Comparison of ENCODE assay signal across 25 cellular contexts in genomic region chr4:54330896-54331295, GRCh38.
DNase-seq lines count a peak whose midpoint lies in the region; ATAC-seq, FAIRE-seq and TF ChIP-seq lines count a peak whose summit lies in the region.
"Had no signal": no experiment of that assay in that cellular context is flagged by ENCODE, and none has a peak within 500 bp of the region (broad histone marks: within the 10 kb centered on the region; RNA-seq: fewer than 3 reads in every experiment).

No MANE protein-coding gene starts in this region.

- TF ChIP-seq CTCF in HepG2 (CRISPR knock-in tag; IDR thresholded peaks at IDR 0.05) (no peak), right lobe of liver (IDR thresholded peaks at IDR 0.05) (no peak), K562 (IDR thresholded peaks at IDR 0.05 in 2 of 3, conservative IDR thresholded peaks at IDR 0.05 in 1 of 3; ENCODE audit: insufficient read depth in 2 of 3, low read depth in 1 of 3, low read length in 3 of 3) (no peak)

- WGBS in HepG2 (ENCODE audit: low lambda C conversion rate) = 11% methylated on average over 3 of the region's 3 CpGs
- 58% methylated on average over 3 of the region's 3 CpGs for WGBS in right lobe of liver (ENCODE audit: insufficient coverage, low coverage, low lambda C conversion rate, missing lambda C conversion rate)
- WGBS in K562 (ENCODE audit: insufficient coverage, low coverage, missing lambda C conversion rate) = 0% methylated on average over 3 of the region's 3 CpGs

- H3K9me1 ChIP-seq in K562 (ENCODE audit: control insufficient read depth, insufficient read depth, low read length) = no peaks in the 10 kb centered on the region

- no peak for FAIRE-seq in HepG2 (lab: Jason Lieb, UNC)
- no peak for FAIRE-seq in K562 (lab: Jason Lieb, UNC)
- FAIRE-seq: GM12878, GM12892, GM18507 had no signal

- ATAC-seq in HepG2 (no peak), right lobe of liver (no peak), K562 (no peak)
- no peak for ATAC-seq in activated T-cell treated with anti-CD3 and anti-CD28 coated beads, Interleukin-2, amount 50 U/mL, for 4 hours
- ATAC-seq: GM12878 had no signal

- H3K27ac ChIP-seq in HepG2 (ENCODE audit: extremely low read length, insufficient read depth, low read length) (no peak overlapping the region), right lobe of liver (no peak overlapping the region), K562 (ENCODE audit: extremely low read depth, low read depth, low read length) (no peak overlapping the region)
- H3K27ac ChIP-seq: 22Rv1, BLaER1 had no signal

- TF ChIP-seq EP300 in HepG2 (IDR thresholded peaks at IDR 0.05; ENCODE audit: low read depth in 2 of 2, low read length in 2 of 2) (no peak), HepG2 (CRISPR knock-in tag; IDR thresholded peaks at IDR 0.05; ENCODE audit: borderline replicate concordance) (no peak), K562 (IDR thresholded peaks at IDR 0.05; ENCODE audit: low read length) (no peak)

- DNase-seq in HepG2 (ENCODE audit: low spot score) (no peak), right lobe of liver (no peak), K562 (ENCODE audit: extremely low read depth in 1 of 4, low spot score in 3 of 4) (no peak), kidney tubule cell (ENCODE audit: low spot score) (no peak)
- DNase-seq in activated T-cell treated with anti-CD3 and anti-CD28 coated beads, Interleukin-2, amount 50 U/mL, for 4 hours = no peak
- DNase-seq: ACHN; BE2C; C1 segment of cervical spinal cord; CD4-positive, alpha-beta memory T cell; CD4-positive, CD25-positive, alpha-beta regulatory T cell; CD8-positive, alpha-beta memory T cell; COR-L47; DMS 273 treated with DMSO at 0.1 percent for 48 hours; DMS153; DMS53; DMS79; DND-41; EL; GDM1 had no signal

- no peaks in the 10 kb centered on the region for H3K4me1 ChIP-seq in HepG2 (ENCODE audit: insufficient read depth, low read length)
- no peaks in the 10 kb centered on the region for H3K4me1 ChIP-seq in right lobe of liver
- no peaks in the 10 kb centered on the region for H3K4me1 ChIP-seq in K562 (replicated peaks in 1 of 2; ENCODE audit: control insufficient read depth in 2 of 2, insufficient read depth in 2 of 2, low read length in 2 of 2)
- H3K4me1 ChIP-seq: BE2C, BLaER1 had no signal

- H3K79me2 ChIP-seq in HepG2 (ENCODE audit: insufficient read depth, low read length) = no peaks in the 10 kb centered on the region
- no peaks in the 10 kb centered on the region for H3K79me2 ChIP-seq in K562 (ENCODE audit: control insufficient read depth, insufficient read depth, low read length)

- no peaks in the 10 kb centered on the region for H3K4me1 Mint-ChIP-seq in activated T-cell treated with anti-CD3 and anti-CD28 coated beads, Interleukin-2, amount 50 U/mL, for 4 hours (ENCODE audit: low read depth)
- H3K4me1 Mint-ChIP-seq: CD4-positive, alpha-beta memory T cell; CD4-positive, CD25-positive, alpha-beta regulatory T cell; CD8-positive, alpha-beta memory T cell had no signal

- H3K36me3 Mint-ChIP-seq in activated T-cell treated with anti-CD3 and anti-CD28 coated beads, Interleukin-2, amount 50 U/mL, for 4 hours (ENCODE audit: insufficient read depth) = no peaks in the 10 kb centered on the region
- H3K36me3 Mint-ChIP-seq: CD14-positive monocyte; CD4-positive, alpha-beta memory T cell; CD4-positive, CD25-positive, alpha-beta regulatory T cell; CD8-positive, alpha-beta memory T cell had no signal

- TF ChIP-seq RAD21 in HepG2 (CRISPR knock-in tag; IDR thresholded peaks at IDR 0.05) (no peak), K562 (CRISPR knock-in tag; conservative IDR thresholded peaks at IDR 0.05 in 1 of 2, IDR thresholded peaks at IDR 0.05 in 1 of 2) (no peak)

- POLR2A ChIA-PET in HepG2 (lab: Yijun Ruan, JAX) = no interaction called here
- POLR2A ChIA-PET in K562 (lab: Yijun Ruan, JAX) = no interaction called here

- H4K20me1 ChIP-seq in HepG2 (ENCODE audit: insufficient read depth, low read length) (no peaks in the 10 kb centered on the region), K562 (replicated peaks; ENCODE audit: control insufficient read depth, insufficient read depth, low read length) (no peaks in the 10 kb centered on the region)
- H4K20me1 ChIP-seq: BLaER1 had no signal

- H3K9me3 ChIP-seq in HepG2 (ENCODE audit: low read length) (no peaks in the 10 kb centered on the region), right lobe of liver (no peaks in the 10 kb centered on the region), K562 (replicated peaks; ENCODE audit: control insufficient read depth, insufficient read depth, low read depth, low read length) (no peaks in the 10 kb centered on the region)
- H3K9me3 ChIP-seq: BE2C had no signal

- intact Hi-C loops in HepG2 (cut with micrococcal nuclease; ENCODE audit: unreplicated experiment) = no loop called here
- intact Hi-C loops in right lobe of liver (cut with DNase I) = no loop called here
- intact Hi-C loops in K562 (cut with micrococcal nuclease) = no loop called here

- H3K9ac ChIP-seq in HepG2 (ENCODE audit: insufficient read depth, low read depth, low read length) (no peak overlapping the region), K562 (ENCODE audit: insufficient read depth in 1 of 2, low read depth in 2 of 2, low read length in 2 of 2) (no peak overlapping the region)
- H3K9ac ChIP-seq: BLaER1 had no signal

- H3K4me2 ChIP-seq in HepG2 (ENCODE audit: low read depth, low read length) (no peak overlapping the region), K562 (ENCODE audit: insufficient read depth, low read length) (no peak overlapping the region)
- H3K4me2 ChIP-seq: BLaER1 had no signal

- CTCF ChIA-PET in HepG2 (lab: Yijun Ruan, JAX; ENCODE audit: low intra/inter-chr PET ratio, low total read pairs) = no interaction called here
- CTCF ChIA-PET in K562 (lab: Yijun Ruan, JAX; ENCODE audit: low intra/inter-chr PET ratio) = no interaction called here

- BruUV-seq in HepG2 (replicated peaks; lab: Mats Ljungman, UMichigan) (no TSS peak), K562 (replicated peaks; lab: Mats Ljungman, UMichigan) (no TSS peak)

- H3K27me3 ChIP-seq in HepG2 (ENCODE audit: control insufficient read depth in 1 of 2, insufficient read depth in 2 of 2, low read length in 2 of 2) = no peaks in the 10 kb centered on the region
- H3K27me3 ChIP-seq in right lobe of liver = no peaks in the 10 kb centered on the region
- no peaks in the 10 kb centered on the region; a peak in 1 of 5 replicates for H3K27me3 ChIP-seq in K562 (ENCODE audit: control insufficient read depth in 2 of 2, insufficient read depth in 2 of 2, low read length in 2 of 2)
- H3K27me3 ChIP-seq: BE2C, BLaER1 had no signal

- in situ Hi-C loops in HepG2 (cut with HindIII; ENCODE audit: extremely low pct_ligation_motif_present, low pct_unique_long_range_greater_than_20kb) (no loop called here), K562 (cut with MboI) (no loop called here)

- H3K4me3 ChIP-seq in HepG2 (replicated peaks in 1 of 3; ENCODE audit: insufficient read depth in 1 of 3, low read depth in 2 of 3, low read length in 3 of 3) = no peak overlapping the region
- H3K4me3 ChIP-seq in right lobe of liver = no peak overlapping the region
- H3K4me3 ChIP-seq in K562 = no peak overlapping the region
- H3K4me3 ChIP-seq: BLaER1, GM12878 had no signal

- H2AFZ ChIP-seq in HepG2 (ENCODE audit: low read length) (no peak overlapping the region), K562 (ENCODE audit: low read depth, low read length) (no peak overlapping the region)

- H3K36me3 ChIP-seq in HepG2 (replicated peaks in 1 of 2; ENCODE audit: control insufficient read depth in 1 of 2, insufficient read depth in 2 of 2, low read length in 2 of 2) (no peaks in the 10 kb centered on the region), right lobe of liver (no peaks in the 10 kb centered on the region), K562 (ENCODE audit: control insufficient read depth, insufficient read depth, low read length) (no peaks in the 10 kb centered on the region)
- H3K36me3 ChIP-seq: BE2C, BLaER1 had no signal

- H3K9me3 Mint-ChIP-seq in activated T-cell treated with anti-CD3 and anti-CD28 coated beads, Interleukin-2, amount 50 U/mL, for 4 hours = no peaks in the 10 kb centered on the region

- no peak overlapping the region for H3K4me3 Mint-ChIP-seq in activated T-cell treated with anti-CD3 and anti-CD28 coated beads, Interleukin-2, amount 50 U/mL, for 4 hours
- H3K4me3 Mint-ChIP-seq: CD14-positive monocyte; CD4-positive, alpha-beta memory T cell; CD4-positive, CD25-positive, alpha-beta regulatory T cell; CD8-positive, alpha-beta memory T cell had no signal

- H3K27me3 Mint-ChIP-seq in activated T-cell treated with anti-CD3 and anti-CD28 coated beads, Interleukin-2, amount 50 U/mL, for 4 hours (ENCODE audit: low read depth) = peaks cover 2% of the 10 kb centered on the region
- H3K27me3 Mint-ChIP-seq: CD4-positive, alpha-beta memory T cell; CD4-positive, CD25-positive, alpha-beta regulatory T cell; CD8-positive, alpha-beta memory T cell had no signal

- TF ChIP-seq POLR2A in HepG2 (IDR thresholded peaks at IDR 0.05; ENCODE audit: insufficient read depth in 1 of 2, low read depth in 2 of 2, low read length in 2 of 2) (no peak), right lobe of liver (IDR thresholded peaks at IDR 0.05) (no peak), K562 (conservative IDR thresholded peaks at IDR 0.05) (no peak)

TF ChIP-seq in HepG2, 621 proteins besides CTCF, POLR2A, EP300 and RAD21:
- TF ChIP-seq ZNF282 (IDR thresholded peaks at IDR 0.05; ENCODE audit: partially characterized antibody) (no peak), MAFF (IDR thresholded peaks at IDR 0.05; ENCODE audit: low read depth, low read length) (peak; percentile 93), MAFK (conservative IDR thresholded peaks at IDR 0.05 in 1 of 2, IDR thresholded peaks at IDR 0.05 in 1 of 2; ENCODE audit: low read length in 2 of 2) (peak; percentile 87 to 92)

TF ChIP-seq in K562, 482 proteins besides CTCF, POLR2A, EP300 and RAD21 (continues in another document):
- no peak for TF ChIP-seq TBP (optimal IDR thresholded peaks at IDR 0.05; ENCODE audit: low read depth, low read length)
- peak; percentile 63; the same call in 1 of the 2 replicates for TF ChIP-seq MAFK (IDR thresholded peaks at IDR 0.05; ENCODE audit: low read length)
- TF ChIP-seq MAFF (IDR thresholded peaks at IDR 0.05; ENCODE audit: low read length) = peak; percentile 74
- peak; percentile 82 for TF ChIP-seq MAFG (tag; conservative IDR thresholded peaks at IDR 0.05)
- no peak for TF ChIP-seq ZBTB26 (CRISPR knock-in tag; IDR thresholded peaks at IDR 0.05)

Comparison
In these comparisons a context has a peak if more than half of its experiments do, and no peak if none do; other contexts are left out.
1. Of the 241 proteins assayed by ChIP-seq in both HepG2 and K562: peak only in HepG2: none; only in K562: MAFG; in both: MAFF and MAFK; in neither: 238.